Comparison of ENCODE assay signal across 8 cellular contexts in genomic region chr4:37453004-37453360, GRCh38.
DNase-seq lines count a peak whose midpoint lies in the region; ATAC-seq and TF ChIP-seq lines count a peak whose summit lies in the region.

No MANE protein-coding gene starts in this region.

- no peaks in the 10 kb centered on the region for H3K9me2 ChIP-seq in OCI-LY1 (ENCODE audit: low read depth, low read length)

- intact Hi-C loops in left ventricle myocardium inferior (cut with micrococcal nuclease), result no loop called here

- H3K79me2 ChIP-seq in OCI-LY1 (ENCODE audit: insufficient read depth, low read length) (no peaks in the 10 kb centered on the region), parathyroid adenoma (no peaks in the 10 kb centered on the region)

- H3K4me2 ChIP-seq in OCI-LY1 (ENCODE audit: low read length) (no peak overlapping the region), parathyroid adenoma (ENCODE audit: low read length) (peak overlapping the region; percentile 89)

- peak overlapping the region; percentile 17 for H3K27ac Mint-ChIP-seq in activated naive CD8-positive, alpha-beta T cell treated with anti-CD3 and anti-CD28 coated beads, Interleukin-2, amount 50 U/mL, for 24 hours

- no peaks in the 10 kb centered on the region for H3K36me3 Mint-ChIP-seq in activated naive CD8-positive, alpha-beta T cell treated with anti-CD3 and anti-CD28 coated beads, Interleukin-2, amount 50 U/mL, for 24 hours (ENCODE audit: low read depth)

- peak; percentile 69 for TF ChIP-seq CTCF in OCI-LY1 (IDR thresholded peaks at IDR 0.05; ENCODE audit: low read length)
- peak; percentile 60 for TF ChIP-seq CTCF in left ventricle myocardium inferior (IDR thresholded peaks at IDR 0.05; ENCODE audit: borderline replicate concordance)
- peak; percentile 59 for TF ChIP-seq CTCF in parathyroid adenoma (IDR thresholded peaks at IDR 0.05)

- H3K4me3 Mint-ChIP-seq in activated naive CD8-positive, alpha-beta T cell treated with anti-CD3 and anti-CD28 coated beads, Interleukin-2, amount 50 U/mL, for 24 hours, result peak overlapping the region; percentile 54

- peaks cover 15% of the 10 kb centered on the region for H3K4me1 Mint-ChIP-seq in activated naive CD8-positive, alpha-beta T cell treated with anti-CD3 and anti-CD28 coated beads, Interleukin-2, amount 50 U/mL, for 24 hours

- H3K27ac ChIP-seq in OCI-LY1 (ENCODE audit: low read depth, low read length, poor library complexity, severe bottlenecking) (no peak overlapping the region), left ventricle myocardium inferior (replicated peaks) (no peak overlapping the region), parathyroid adenoma (peak overlapping the region; percentile 76)

- H3K27me3 Mint-ChIP-seq in activated naive CD8-positive, alpha-beta T cell treated with anti-CD3 and anti-CD28 coated beads, Interleukin-2, amount 50 U/mL, for 24 hours, result peaks cover 58% of the 10 kb centered on the region

- no peaks in the 10 kb centered on the region for H3K9me3 Mint-ChIP-seq in activated naive CD8-positive, alpha-beta T cell treated with anti-CD3 and anti-CD28 coated beads, Interleukin-2, amount 50 U/mL, for 24 hours

- DNase-seq in DMS53 treated with DMSO at 0.1 percent for 48 hours (lab: John Stamatoyannopoulos, UW; ENCODE audit: unreplicated experiment) (peak; percentile 99), left ventricle myocardium inferior (no peak), GDM1 (lab: John Stamatoyannopoulos, UW) (no peak)
- peak; percentile 49 for DNase-seq in Jurkat, Clone E6-1 (ENCODE audit: low read depth, low spot score)
- peak; percentile 39 for DNase-seq in activated naive CD8-positive, alpha-beta T cell treated with anti-CD3 and anti-CD28 coated beads, Interleukin-2, amount 50 U/mL, for 24 hours

- no peaks in the 10 kb centered on the region for H3F3A ChIP-seq in OCI-LY1 (ENCODE audit: insufficient read depth, low read length)

- no peak overlapping the region for H3K9ac ChIP-seq in OCI-LY1 (ENCODE audit: low read length)
- H3K9ac ChIP-seq in parathyroid adenoma, result no peak overlapping the region

- H3K4me1 ChIP-seq in OCI-LY1 (ENCODE audit: insufficient read depth, low read length, severe bottlenecking) (no peaks in the 10 kb centered on the region), left ventricle myocardium inferior (peaks cover 14% of the 10 kb centered on the region), parathyroid adenoma (no peaks in the 10 kb centered on the region)

- H3K4me3 ChIP-seq in Jurkat, Clone E6-1 (ENCODE audit: low read length), result no peak overlapping the region
- H3K4me3 ChIP-seq in OCI-LY1 (ENCODE audit: low read depth, low read length, poor library complexity, severe bottlenecking) (no peak overlapping the region), left ventricle myocardium inferior (peak overlapping the region; percentile 69), parathyroid adenoma (ENCODE audit: low read depth, low read length) (peak overlapping the region; percentile 83)

- H2AFZ ChIP-seq in OCI-LY1 (ENCODE audit: low read length), result no peak overlapping the region
- H2AFZ ChIP-seq in parathyroid adenoma, result peak overlapping the region; percentile 86

- H3K27me3 ChIP-seq in OCI-LY1 (ENCODE audit: insufficient read depth, low read length), result peaks cover 5% of the 10 kb centered on the region; the same call in 1 of the 2 replicates
- H3K27me3 ChIP-seq in left ventricle myocardium inferior (ENCODE audit: low read depth), result peaks cover 88% of the 10 kb centered on the region
- no peaks in the 10 kb centered on the region for H3K27me3 ChIP-seq in parathyroid adenoma (ENCODE audit: control insufficient read depth, insufficient read depth, low read length)

- no peaks in the 10 kb centered on the region for H4K20me1 ChIP-seq in OCI-LY1 (ENCODE audit: insufficient read depth, low read length)

- H3K36me3 ChIP-seq in OCI-LY1 (ENCODE audit: insufficient read depth, low read length), result no peaks in the 10 kb centered on the region
- H3K36me3 ChIP-seq in left ventricle myocardium inferior, result no peaks in the 10 kb centered on the region
- no peaks in the 10 kb centered on the region for H3K36me3 ChIP-seq in parathyroid adenoma (ENCODE audit: control insufficient read depth, insufficient read depth, low read length)

- H3K9me3 ChIP-seq in OCI-LY1 (ENCODE audit: low read length) (no peaks in the 10 kb centered on the region), left ventricle myocardium inferior (replicated peaks) (no peaks in the 10 kb centered on the region), parathyroid adenoma (ENCODE audit: control insufficient read depth, low read length) (no peaks in the 10 kb centered on the region)

- ATAC-seq in GM21447 (IDR thresholded peaks at IDR 0.05; ENCODE audit: unreplicated experiment), result peak; percentile 73
- peak; percentile 51 for ATAC-seq in activated naive CD8-positive, alpha-beta T cell treated with anti-CD3 and anti-CD28 coated beads, Interleukin-2, amount 50 U/mL, for 24 hours

Comparison
In these comparisons a context has a peak if more than half of its experiments do, and no peak if none do; other contexts are left out.
1. DNase-seq: peak in DMS53 treated with DMSO at 0.1 percent for 48 hours (single experiment), Jurkat, Clone E6-1 (single experiment) and activated naive CD8-positive, alpha-beta T cell treated with anti-CD3 and anti-CD28 coated beads, Interleukin-2, amount 50 U/mL, for 24 hours (single experiment); none in left ventricle myocardium inferior (single experiment) and GDM1 (single experiment).
2. H3K4me3 ChIP-seq: peak in left ventricle myocardium inferior (single experiment) and parathyroid adenoma (single experiment); none in Jurkat, Clone E6-1 (single experiment) and OCI-LY1 (single experiment).
3. Peak in every context shown above with its lines, with median percentiles within 50 percentile points of each other: CTCF ChIP-seq.